In the genomic region with DNA sequence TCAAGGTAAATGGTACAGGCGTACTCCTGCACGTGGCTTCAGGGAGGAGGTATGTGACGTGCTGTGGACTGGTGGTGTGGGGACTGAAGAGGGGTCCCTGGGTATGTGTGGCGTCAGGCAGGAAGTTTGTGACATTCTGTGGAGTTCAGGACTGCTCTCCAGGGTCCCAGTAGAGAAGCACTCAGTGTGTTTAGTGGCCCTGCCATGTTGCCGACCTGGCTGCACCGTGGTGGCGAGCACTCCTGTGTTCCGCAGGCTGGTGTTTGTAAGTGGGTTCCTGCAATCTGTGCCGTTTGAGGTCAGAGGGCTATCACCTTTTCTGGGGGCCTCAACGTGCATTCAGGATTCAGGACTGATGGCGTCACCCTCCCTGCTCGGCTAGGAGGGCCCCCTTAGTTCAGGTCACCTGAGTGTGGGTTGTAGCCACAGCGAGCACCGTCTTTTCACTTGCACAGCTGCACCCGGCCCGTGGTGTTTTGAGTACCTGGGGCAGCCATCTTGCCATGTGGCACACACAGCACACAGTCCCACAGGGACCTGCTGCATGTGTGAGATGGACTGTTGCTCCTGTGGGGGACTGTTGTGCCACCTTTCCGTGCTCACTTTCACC, we compare ENCODE assay signal across 12 cellular contexts. TPM values are rescaled to one million over a fixed set of nuclear protein-coding genes. Genes with fewer than 3 reads are reported as not detected.
DNase-seq lines count a peak whose midpoint lies in the region; ATAC-seq, FAIRE-seq and TF ChIP-seq lines count a peak whose summit lies in the region.
"Had no signal": no experiment of that assay in that cellular context is flagged by ENCODE, and none has a peak within 500 bp of the region (broad histone marks: within the 10 kb centered on the region; RNA-seq: fewer than 3 reads in every experiment).

No MANE protein-coding gene starts in this region.

- no peaks in the 10 kb centered on the region for H3K79me2 ChIP-seq in HepG2 (ENCODE audit: insufficient read depth, low read length)
- H3K79me2 ChIP-seq in astrocyte (ENCODE audit: insufficient read depth, low read length), result peaks cover 41% of the 10 kb centered on the region
- peaks cover 20% of the 10 kb centered on the region for H3K79me2 ChIP-seq in neural progenitor cell (ENCODE audit: low read depth)

- no peak for TF ChIP-seq POLR2A in HepG2 (IDR thresholded peaks at IDR 0.05; ENCODE audit: insufficient read depth in 1 of 2, low read depth in 2 of 2, low read length in 2 of 2)
- no peak for TF ChIP-seq POLR2A in right lobe of liver (IDR thresholded peaks at IDR 0.05)

- DNase-seq in HepG2 (ENCODE audit: low spot score), result no peak
- no peak for DNase-seq in right lobe of liver
- DNase-seq in astrocyte (ENCODE audit: low read depth), result no peak
- no peak for DNase-seq in neural progenitor cell (ENCODE audit: low spot score)
- no peak for DNase-seq in CD14-positive monocyte (ENCODE audit: low spot score)
- no peak for DNase-seq in NCI-H1436 treated with DMSO at 0.1 percent for 48 hours (lab: John Stamatoyannopoulos, UW)
- DNase-seq in NCI-H82 (lab: John Stamatoyannopoulos, UW), result no peak
- no peak for DNase-seq in activated gamma-delta T cell treated with Interleukin-2 at 50 U/mL for 16 hours

- POLR2A ChIA-PET in HepG2 (lab: Yijun Ruan, JAX), result no interaction called here

- H3K27ac ChIP-seq in HepG2 (ENCODE audit: extremely low read length, insufficient read depth, low read length) (no peak overlapping the region), right lobe of liver (peak overlapping the region in 1 of 3 donors; percentile 27), astrocyte (ENCODE audit: low read depth, low read length) (no peak overlapping the region), neural progenitor cell (no peak overlapping the region)
- H3K27ac ChIP-seq: epithelial cell of prostate, thyroid gland had no signal

- H3K36me3 Mint-ChIP-seq in astrocyte (ENCODE audit: low read depth, unreplicated experiment) (peaks cover 11% of the 10 kb centered on the region), neural progenitor cell (peaks cover 19% of the 10 kb centered on the region), CD14-positive monocyte (peaks cover 41 to 50% of the 10 kb centered on the region in 2 donors)

- TF ChIP-seq RAD21 in HepG2 (CRISPR knock-in tag; IDR thresholded peaks at IDR 0.05), result no peak

- in situ Hi-C loops in HepG2 (cut with HindIII; ENCODE audit: extremely low pct_ligation_motif_present, low pct_unique_long_range_greater_than_20kb), result loop anchor here (5.0 kb wide), 1 partner anchor 186 kb away; a partner anchor contains a TSS

- H3K4me1 ChIP-seq in HepG2 (ENCODE audit: insufficient read depth, low read length) (no peaks in the 10 kb centered on the region), right lobe of liver (peaks cover 0 to 25% (median 4%) of the 10 kb centered on the region in 4 donors), astrocyte (ENCODE audit: insufficient read depth, low read length) (peaks cover 50% of the 10 kb centered on the region), neural progenitor cell (no peaks in the 10 kb centered on the region)

- H3K36me3 ChIP-seq in HepG2 (replicated peaks in 1 of 2; ENCODE audit: control insufficient read depth in 1 of 2, insufficient read depth in 2 of 2, low read length in 2 of 2) (peaks cover 16 to 54% of the 10 kb centered on the region in 2 experiments; a peak in 4 of 5 replicates), right lobe of liver (peaks cover 0 to 26% (median under 1%) of the 10 kb centered on the region in 4 donors), astrocyte (ENCODE audit: insufficient read depth, low read length) (peaks cover 7% of the 10 kb centered on the region), neural progenitor cell (no peaks in the 10 kb centered on the region)

- intact Hi-C loops in HepG2 (cut with micrococcal nuclease; ENCODE audit: unreplicated experiment), result loop anchor here (1.0 to 2.0 kb wide), 2 partner anchors 185 to 193 kb away; no protein-coding TSS in a partner anchor
- intact Hi-C loops in right lobe of liver (cut with DNase I), result loop anchor here in 1 of 2 donors (10.0 kb wide), 1 partner anchor 183 kb away; a partner anchor contains a TSS
- intact Hi-C loops in CD14-positive monocyte (cut with micrococcal nuclease), result loop anchor here (5.0 kb wide), 1 partner anchor 186 kb away; a partner anchor contains a TSS

- H3F3A ChIP-seq in neural progenitor cell (ENCODE audit: low read depth), result no peaks in the 10 kb centered on the region

- 96% methylated on average over 8 of the region's 17 CpGs for WGBS in HepG2 (ENCODE audit: low lambda C conversion rate)
- 60% methylated on average over 5 of the region's 17 CpGs for WGBS in right lobe of liver (ENCODE audit: insufficient coverage, low coverage, low lambda C conversion rate, missing lambda C conversion rate)

- CTCF ChIA-PET in HepG2 (lab: Yijun Ruan, JAX; ENCODE audit: low intra/inter-chr PET ratio, low total read pairs), result interaction anchor here (1.4 to 2.8 kb wide), 3 partner anchors 183 to 193 kb away, joined by 3 to 36 read pairs (median 17); a partner anchor contains a TSS

- no peaks in the 10 kb centered on the region for H3K27me3 Mint-ChIP-seq in astrocyte (ENCODE audit: low read depth, unreplicated experiment)
- peaks cover under 1% of the 10 kb centered on the region for H3K27me3 Mint-ChIP-seq in neural progenitor cell (ENCODE audit: insufficient read depth, low read depth)
- H3K27me3 Mint-ChIP-seq in CD14-positive monocyte (ENCODE audit: low read depth in 3 of 3), result no peaks in the 10 kb centered on the region

- H3K9ac ChIP-seq in HepG2 (ENCODE audit: insufficient read depth, low read depth, low read length) (no peak overlapping the region), astrocyte (ENCODE audit: low read length) (no peak overlapping the region), neural progenitor cell (no peak overlapping the region)

- H3K4me3 Mint-ChIP-seq in astrocyte (ENCODE audit: unreplicated experiment), result no peak overlapping the region
- H3K4me3 Mint-ChIP-seq in neural progenitor cell, result peak overlapping the region; percentile 42
- H3K4me3 Mint-ChIP-seq in CD14-positive monocyte, result no peak overlapping the region

- H3K9me3 ChIP-seq in HepG2 (ENCODE audit: low read length) (no peaks in the 10 kb centered on the region), right lobe of liver (no peaks in the 10 kb centered on the region), astrocyte (ENCODE audit: insufficient read depth, low read depth, low read length) (no peaks in the 10 kb centered on the region), neural progenitor cell (ENCODE audit: low read depth) (no peaks in the 10 kb centered on the region)
- H3K9me3 ChIP-seq: thyroid gland had no signal

- H3K4me1 Mint-ChIP-seq in astrocyte (ENCODE audit: low read depth, unreplicated experiment) (peaks cover 59% of the 10 kb centered on the region), neural progenitor cell (peaks cover 4% of the 10 kb centered on the region), CD14-positive monocyte (peaks cover 21% of the 10 kb centered on the region)

- TF ChIP-seq EP300 in HepG2 (IDR thresholded peaks at IDR 0.05; ENCODE audit: low read depth in 2 of 2, low read length in 2 of 2) (no peak), HepG2 (CRISPR knock-in tag; IDR thresholded peaks at IDR 0.05; ENCODE audit: borderline replicate concordance) (no peak)

- H3K9me3 Mint-ChIP-seq in astrocyte (ENCODE audit: unreplicated experiment), result no peaks in the 10 kb centered on the region
- no peaks in the 10 kb centered on the region for H3K9me3 Mint-ChIP-seq in neural progenitor cell
- no peaks in the 10 kb centered on the region for H3K9me3 Mint-ChIP-seq in CD14-positive monocyte

- H2AFZ ChIP-seq in HepG2 (ENCODE audit: low read length), result no peak overlapping the region
- H2AFZ ChIP-seq in astrocyte (ENCODE audit: low read depth, low read length), result no peak overlapping the region
- H2AFZ ChIP-seq in neural progenitor cell (replicated peaks), result no peak overlapping the region

- no peak for TF ChIP-seq CTCF in HepG2 (CRISPR knock-in tag; IDR thresholded peaks at IDR 0.05)
- no peak for TF ChIP-seq CTCF in right lobe of liver (IDR thresholded peaks at IDR 0.05)
- TF ChIP-seq CTCF in astrocyte (IDR thresholded peaks at IDR 0.05; ENCODE audit: insufficient read depth, low read depth, low read length), result no peak
- TF ChIP-seq CTCF in neural progenitor cell (IDR thresholded peaks at IDR 0.05), result no peak
- TF ChIP-seq CTCF in CD14-positive monocyte (IDR thresholded peaks at IDR 0.05), result no peak

- H3K27ac Mint-ChIP-seq in astrocyte (ENCODE audit: unreplicated experiment) (no peak overlapping the region), neural progenitor cell (no peak overlapping the region), CD14-positive monocyte (peak overlapping the region in 1 of 7 donors; percentile 48)

- H3K27me3 ChIP-seq in HepG2 (ENCODE audit: control insufficient read depth in 1 of 2, insufficient read depth in 2 of 2, low read length in 2 of 2), result no peaks in the 10 kb centered on the region
- H3K27me3 ChIP-seq in right lobe of liver, result no peaks in the 10 kb centered on the region
- H3K27me3 ChIP-seq in astrocyte (ENCODE audit: insufficient read depth, low read length), result no peaks in the 10 kb centered on the region
- H3K27me3 ChIP-seq in neural progenitor cell, result no peaks in the 10 kb centered on the region
- H3K27me3 ChIP-seq: thyroid gland had no signal

- H3K4me3 ChIP-seq in HepG2 (replicated peaks in 1 of 3; ENCODE audit: insufficient read depth in 1 of 3, low read depth in 2 of 3, low read length in 3 of 3) (no peak overlapping the region), right lobe of liver (no peak overlapping the region), astrocyte (ENCODE audit: insufficient read depth, low read depth, low read length) (no peak overlapping the region), neural progenitor cell (no peak overlapping the region)
- H3K4me3 ChIP-seq: thyroid gland had no signal

- no TSS peak for BruUV-seq in HepG2 (replicated peaks; lab: Mats Ljungman, UMichigan)

- H4K20me1 ChIP-seq in HepG2 (ENCODE audit: insufficient read depth, low read length) (peaks cover 5% of the 10 kb centered on the region), astrocyte (ENCODE audit: insufficient read depth, low read length) (peaks cover 93% of the 10 kb centered on the region), neural progenitor cell (ENCODE audit: low read depth) (peaks cover 47% of the 10 kb centered on the region)

- H3K4me2 ChIP-seq in HepG2 (ENCODE audit: low read depth, low read length), result no peak overlapping the region
- H3K4me2 ChIP-seq in astrocyte (ENCODE audit: low read length), result peak overlapping the region; percentile 59
- H3K4me2 ChIP-seq in neural progenitor cell, result no peak overlapping the region

- ATAC-seq in HepG2 (peak; percentile 15), right lobe of liver (no peak)

- FAIRE-seq in HepG2 (lab: Jason Lieb, UNC) (no peak), astrocyte (lab: Jason Lieb, UNC) (no peak)

RNA-seq across cellular contexts. Expression of a gene that starts 26.5 kb away (rescaled TPM):
- total RNA-seq in HepG2 (2016; rRNA removed; fragmentation: Illumina TruSeq; extraction: Trizol) (25.1 and 25.8 TPM in 2 replicates), right lobe of liver (10 to 100 TPM; 15.2 to 32.5 (median 24.8) TPM), astrocyte (31.6 and 31.9 TPM in 2 replicates), neural progenitor cell (ENCODE audit: low replicate concordance) (52.8 and 54.8 TPM in 2 replicates)
- total RNA-seq in HepG2 (2016; cell fraction: cytosol; rRNA removed; fragmentation: Illumina TruSeq; extraction: Trizol; ENCODE audit: low read depth), result 10.1 and 13.3 TPM in 2 replicates
- 25.5 and 25.8 TPM in 2 replicates for total RNA-seq in HepG2 (2016; cell fraction: insoluble cytoplasmic fraction; rRNA removed; fragmentation: Illumina TruSeq; extraction: Trizol)
- 17.9 and 18.3 TPM in 2 replicates for total RNA-seq in HepG2 (2016; cell fraction: membrane; rRNA removed; fragmentation: Illumina TruSeq; extraction: Trizol)
- 20.5 and 21.5 TPM in 2 replicates for total RNA-seq in HepG2 (2016; cell fraction: nucleus; rRNA removed; fragmentation: Illumina TruSeq; extraction: Trizol)
- polyA plus RNA-seq in HepG2 (2011; rRNA removed) (13.6 and 14.1 TPM in 2 replicates), CD14-positive monocyte (10 to 100 TPM; 20.5 to 25.0 TPM)
- polyA plus RNA-seq in HepG2 (2011; cell fraction: cytosol; rRNA removed), result 16.8 and 19.5 TPM in 2 replicates
- 19.8 and 20.7 TPM in 2 replicates for polyA plus RNA-seq in HepG2 (2011; cell fraction: nucleus; rRNA removed)
- 12.1 and 15.6 TPM in 2 replicates for polyA plus RNA-seq in HepG2 (2012)
- polyA plus RNA-seq in HepG2 (2016; cell fraction: cytosol; fragmentation: Illumina TruSeq; extraction: Trizol; ENCODE audit: low read depth), result 4.7 and 6.2 TPM in 2 replicates
- polyA plus RNA-seq in HepG2 (2016; cell fraction: insoluble cytoplasmic fraction; fragmentation: Illumina TruSeq; extraction: Trizol; ENCODE audit: low read depth), result 19.4 and 24.0 TPM in 2 replicates
- 10.9 and 11.7 TPM in 2 replicates for polyA plus RNA-seq in HepG2 (2016; cell fraction: membrane; fragmentation: Illumina TruSeq; extraction: Trizol; ENCODE audit: low read depth)
- 19.3 and 22.0 TPM in 2 replicates for polyA plus RNA-seq in HepG2 (2016; cell fraction: nucleus; fragmentation: Illumina TruSeq; extraction: Trizol; ENCODE audit: insufficient read depth, low read depth)
- 16.8 and 27.2 TPM in 2 replicates for polyA minus RNA-seq in HepG2 (2011; rRNA and poly(A)+ RNA removed; ENCODE audit: low replicate concordance)
- 8.8 and 9.6 TPM in 2 replicates for polyA minus RNA-seq in HepG2 (2011; cell fraction: cytosol; rRNA and poly(A)+ RNA removed)
- 30.3 and 36.4 TPM in 2 replicates for polyA minus RNA-seq in HepG2 (2011; cell fraction: nucleus; rRNA and poly(A)+ RNA removed)

RNA-seq across cellular contexts. Expression of a gene that starts 26.6 kb away (rescaled TPM):
- total RNA-seq in HepG2 (2016; rRNA removed; fragmentation: Illumina TruSeq; extraction: Trizol), result 23.0 and 29.0 TPM in 2 replicates
- 10.5 and 13.6 TPM in 2 replicates for total RNA-seq in HepG2 (2016; cell fraction: cytosol; rRNA removed; fragmentation: Illumina TruSeq; extraction: Trizol; ENCODE audit: low read depth)
- total RNA-seq in HepG2 (2016; cell fraction: insoluble cytoplasmic fraction; rRNA removed; fragmentation: Illumina TruSeq; extraction: Trizol), result 21.9 and 31.1 TPM in 2 replicates
- 18.8 and 21.7 TPM in 2 replicates for total RNA-seq in HepG2 (2016; cell fraction: membrane; rRNA removed; fragmentation: Illumina TruSeq; extraction: Trizol)
- total RNA-seq in HepG2 (2016; cell fraction: nucleus; rRNA removed; fragmentation: Illumina TruSeq; extraction: Trizol), result 21.3 and 26.3 TPM in 2 replicates
- polyA plus RNA-seq in HepG2 (2011; rRNA removed), result 10.2 and 17.3 TPM in 2 replicates
- 10.6 and 14.3 TPM in 2 replicates for polyA plus RNA-seq in HepG2 (2011; cell fraction: cytosol; rRNA removed)
- polyA plus RNA-seq in HepG2 (2011; cell fraction: nucleus; rRNA removed), result 44.8 and 46.2 TPM in 2 replicates
- 9.4 and 10.9 TPM in 2 replicates for polyA plus RNA-seq in HepG2 (2012)
- polyA plus RNA-seq in HepG2 (2016; cell fraction: cytosol; fragmentation: Illumina TruSeq; extraction: Trizol; ENCODE audit: low read depth), result 7.9 and 10.7 TPM in 2 replicates
- 18.0 and 18.7 TPM in 2 replicates for polyA plus RNA-seq in HepG2 (2016; cell fraction: insoluble cytoplasmic fraction; fragmentation: Illumina TruSeq; extraction: Trizol; ENCODE audit: low read depth)
- polyA plus RNA-seq in HepG2 (2016; cell fraction: membrane; fragmentation: Illumina TruSeq; extraction: Trizol; ENCODE audit: low read depth), result 11.6 and 12.6 TPM in 2 replicates
- 23.9 and 25.0 TPM in 2 replicates for polyA plus RNA-seq in HepG2 (2016; cell fraction: nucleus; fragmentation: Illumina TruSeq; extraction: Trizol; ENCODE audit: insufficient read depth, low read depth)
- polyA minus RNA-seq in HepG2 (2011; rRNA and poly(A)+ RNA removed; ENCODE audit: low replicate concordance), result 88.6 and 93.9 TPM in 2 replicates
- 9.8 and 14.0 TPM in 2 replicates for polyA minus RNA-seq in HepG2 (2011; cell fraction: cytosol; rRNA and poly(A)+ RNA removed)
- polyA minus RNA-seq in HepG2 (2011; cell fraction: nucleus; rRNA and poly(A)+ RNA removed), result 62.1 and 65.3 TPM in 2 replicates
- 10 to 100 TPM in 2 of 6 experiments, 1 to 10 TPM in 4; 7.2 to 17.7 (median 9.5) TPM for total RNA-seq in right lobe of liver
- 17.5 and 18.5 TPM in 2 replicates for total RNA-seq in astrocyte
- total RNA-seq in neural progenitor cell (ENCODE audit: low replicate concordance), result 7.5 and 13.6 TPM in 2 replicates
- polyA plus RNA-seq in CD14-positive monocyte, result 10 to 100 TPM; 11.2 TPM

RNA-seq across cellular contexts. Expression of a gene that starts 53.7 kb away (rescaled TPM):
- total RNA-seq in HepG2 (2016; rRNA removed; fragmentation: Illumina TruSeq; extraction: Trizol) (not detected in 2 replicates), right lobe of liver (not detected), astrocyte (not detected in 2 replicates), neural progenitor cell (ENCODE audit: low replicate concordance) (not detected in 2 replicates)
- total RNA-seq in HepG2 (2016; cell fraction: cytosol; rRNA removed; fragmentation: Illumina TruSeq; extraction: Trizol; ENCODE audit: low read depth), result not detected in 2 replicates
- not detected in 2 replicates for total RNA-seq in HepG2 (2016; cell fraction: insoluble cytoplasmic fraction; rRNA removed; fragmentation: Illumina TruSeq; extraction: Trizol)
- not detected in 2 replicates for total RNA-seq in HepG2 (2016; cell fraction: membrane; rRNA removed; fragmentation: Illumina TruSeq; extraction: Trizol)
- total RNA-seq in HepG2 (2016; cell fraction: nucleus; rRNA removed; fragmentation: Illumina TruSeq; extraction: Trizol), result not detected in 2 replicates
- polyA plus RNA-seq in HepG2 (2011; rRNA removed) (not detected in 2 replicates), CD14-positive monocyte (not detected)
- not detected in 2 replicates for polyA plus RNA-seq in HepG2 (2011; cell fraction: cytosol; rRNA removed)
- polyA plus RNA-seq in HepG2 (2011; cell fraction: nucleus; rRNA removed), result not detected in 2 replicates
- polyA plus RNA-seq in HepG2 (2012), result not detected in 2 replicates
- not detected in 2 replicates for polyA plus RNA-seq in HepG2 (2016; cell fraction: cytosol; fragmentation: Illumina TruSeq; extraction: Trizol; ENCODE audit: low read depth)
- polyA plus RNA-seq in HepG2 (2016; cell fraction: insoluble cytoplasmic fraction; fragmentation: Illumina TruSeq; extraction: Trizol; ENCODE audit: low read depth), result not detected in 2 replicates
- not detected in 2 replicates for polyA plus RNA-seq in HepG2 (2016; cell fraction: membrane; fragmentation: Illumina TruSeq; extraction: Trizol; ENCODE audit: low read depth)
- not detected in 2 replicates for polyA plus RNA-seq in HepG2 (2016; cell fraction: nucleus; fragmentation: Illumina TruSeq; extraction: Trizol; ENCODE audit: insufficient read depth, low read depth)
- not detected in 2 replicates for polyA minus RNA-seq in HepG2 (2011; rRNA and poly(A)+ RNA removed; ENCODE audit: low replicate concordance)
- not detected in 2 replicates for polyA minus RNA-seq in HepG2 (2011; cell fraction: cytosol; rRNA and poly(A)+ RNA removed)
- not detected in 2 replicates for polyA minus RNA-seq in HepG2 (2011; cell fraction: nucleus; rRNA and poly(A)+ RNA removed)
- total RNA-seq: liver, PC-3, thyroid gland had no signal
- polyA plus RNA-seq: liver had no signal
